16 cellular contexts compared by ENCODE assay signal in the genomic region with DNA sequence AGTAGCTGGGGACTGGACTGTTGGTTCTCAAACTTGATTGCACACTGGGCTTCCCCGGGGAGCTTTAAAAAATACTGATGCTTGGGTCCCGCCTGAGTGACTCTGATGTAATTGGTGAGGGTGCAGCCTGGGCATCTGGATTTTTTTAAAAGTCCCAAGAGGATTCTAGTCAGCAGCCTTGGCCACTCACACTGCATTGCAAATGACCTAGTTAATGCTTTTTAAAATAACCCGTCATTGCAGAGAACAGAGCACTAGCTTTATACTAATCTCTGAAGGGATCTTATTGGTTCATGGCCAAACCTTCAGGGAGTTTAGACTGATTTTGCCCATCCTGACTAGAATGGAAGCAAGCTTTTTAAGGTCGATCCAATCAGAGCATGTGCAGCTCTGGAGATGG.
"Had no signal": no experiment of that assay in that cellular context is flagged by ENCODE, and none has a peak within 500 bp of the region (broad histone marks: within the 10 kb centered on the region; RNA-seq: fewer than 3 reads in every experiment).

No MANE protein-coding gene starts in this region.

- H3K36me3 ChIP-seq: breast epithelium, heart right ventricle had no signal

- H3K27me3 ChIP-seq: breast epithelium, heart right ventricle had no signal

- H3K4me3 ChIP-seq: breast epithelium, dorsolateral prefrontal cortex, heart right ventricle had no signal

- H3K27ac ChIP-seq: breast epithelium, dorsolateral prefrontal cortex, heart right ventricle had no signal

- ATAC-seq: activated CD4-positive, alpha-beta T cell treated with anti-CD3 and anti-CD28 coated beads for 36 hours; activated T-cell treated with anti-CD3 and anti-CD28 coated beads, Interleukin-2, amount 50 U/mL, for 72 hours; esophagus mucosa; heart right ventricle; right cardiac atrium had no signal

- DNase-seq: activated CD4-positive, alpha-beta memory T cell treated with anti-CD3 and anti-CD28 coated beads, Interleukin-2, amount 10 ng/mL, durations not matched to agents 7 days and 5 days; activated CD4-positive, alpha-beta T cell treated with anti-CD3 and anti-CD28 coated beads for 36 hours; activated CD8-positive, alpha-beta memory T cell treated with anti-CD3 and anti-CD28 coated beads, Interleukin-2, amount 50 U/mL, for 4 hours; activated gamma-delta T cell treated with Interleukin-2 at 50 U/mL for 16 hours; activated naive CD8-positive, alpha-beta T cell treated with anti-CD3 and anti-CD28 coated beads for 36 hours; activated T-cell treated with anti-CD3 and anti-CD28 coated beads, Interleukin-2, amount 50 U/mL, for 72 hours; anterior cingulate cortex; dorsolateral prefrontal cortex; heart right ventricle; naive B cell; right cardiac atrium; stimulated activated naive CD4-positive, alpha-beta T cell; T-helper 9 cell; trophoblast cell had no signal

- H3K4me1 ChIP-seq: breast epithelium had no signal

- H3K9me3 ChIP-seq: breast epithelium, heart right ventricle had no signal
